Comparison of ENCODE assay signal across 8 cellular contexts in the genomic region with DNA sequence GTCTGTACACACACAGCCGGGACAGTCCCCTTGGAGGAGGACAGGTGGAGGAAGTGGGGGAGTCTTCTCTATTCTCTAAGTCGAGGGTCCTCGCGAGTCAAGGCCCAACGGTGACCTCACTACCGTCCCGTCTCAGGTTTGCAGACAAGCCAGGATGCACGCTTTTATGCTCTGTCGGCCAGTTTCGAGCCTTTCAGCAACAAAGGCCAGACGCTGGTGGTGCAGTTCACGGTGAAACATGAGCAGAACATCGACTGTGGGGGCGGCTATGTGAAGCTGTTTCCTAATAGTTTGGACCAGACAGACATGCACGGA. TPM values are rescaled to one million over a fixed set of nuclear protein-coding genes. Genes with fewer than 3 reads are reported as not detected.
A peak's percentile ranks its signal among the peaks of the same experiment; 100 is the strongest.
DNase-seq lines count a peak whose midpoint lies in the region; ATAC-seq, FAIRE-seq and TF ChIP-seq lines count a peak whose summit lies in the region.

No MANE protein-coding gene starts in this region.

- ATAC-seq in CD4-positive, alpha-beta T cell (ENCODE audit: poor library complexity) = no peak
- ATAC-seq in left lobe of liver = peak; percentile 8
- ATAC-seq in HG02678 (IDR thresholded peaks at IDR 0.05; ENCODE audit: unreplicated experiment) = no peak

- peaks cover 73% of the 10 kb centered on the region for H3K4me1 ChIP-seq in OCI-LY7 (ENCODE audit: insufficient read depth, low read length, poor library complexity, severe bottlenecking)

- H3K4me3 ChIP-seq in OCI-LY7 (ENCODE audit: low read depth, low read length, poor library complexity, severe bottlenecking) (peak overlapping the region; percentile 98), brain microvascular endothelial cell (ENCODE audit: low read depth, low read length) (peak overlapping the region; percentile 99)

- H3K36me3 ChIP-seq in OCI-LY7 (ENCODE audit: insufficient read depth, low read length) = peaks cover 57% of the 10 kb centered on the region
- peaks cover 38% of the 10 kb centered on the region for H3K36me3 ChIP-seq in brain microvascular endothelial cell (replicated peaks)

- H2AFZ ChIP-seq in OCI-LY7 (ENCODE audit: low read length) = no peak overlapping the region

- POLR2A ChIA-PET in CD4-positive, alpha-beta T cell (lab: Charles Lee) = interaction anchor here (1.4 to 3.3 kb wide), 5 partner anchors 14 to 51 kb away, joined by 3 to 24 read pairs (median 11); a partner anchor contains a TSS
- POLR2A ChIA-PET in OCI-LY7 (lab: Charles Lee) = no interaction called here

- peaks cover 43% of the 10 kb centered on the region for H3K79me2 ChIP-seq in OCI-LY7 (ENCODE audit: insufficient read depth, low read depth, low read length)

- intact Hi-C loops in CD4-positive, alpha-beta T cell (cut with DNase I, micrococcal nuclease) = loop anchor here (2.0 to 10.0 kb wide), 4 partner anchors 48 to 204 kb away; a partner anchor contains a TSS
- intact Hi-C loops in OCI-LY7 (cut with micrococcal nuclease; ENCODE audit: unreplicated experiment) = loop anchor here (5.0 kb wide), 1 partner anchor 102 kb away; a partner anchor contains a TSS

- peaks cover 51% of the 10 kb centered on the region for H3K4me1 Mint-ChIP-seq in CD4-positive, alpha-beta T cell (ENCODE audit: low read depth)

- H3K36me3 Mint-ChIP-seq in CD4-positive, alpha-beta T cell (ENCODE audit: low read depth) = peaks cover 63% of the 10 kb centered on the region

- FAIRE-seq in RCC 7860 (lab: Jason Lieb, UNC) = no peak

- peak overlapping the region; percentile 92 for H3K4me2 ChIP-seq in OCI-LY7 (ENCODE audit: low read length)

- DNase-seq in CD4-positive, alpha-beta T cell = peak in 2 of 10 experiments; percentile 11 to 19
- DNase-seq in OCI-LY7 (ENCODE audit: low spot score) = peak; percentile 66
- peak; percentile 57 for DNase-seq in brain microvascular endothelial cell
- DNase-seq in left lobe of liver (ENCODE audit: low spot score) = no peak
- peak; percentile 48 for DNase-seq in stimulated activated naive CD4-positive, alpha-beta T cell treated with Interleukin-2 at 50 U/mL for 16 hours (lab: John Stamatoyannopoulos, UW)
- DNase-seq in RCC 7860 (ENCODE audit: low spot score) = no peak
- DNase-seq in putamen (ENCODE audit: low spot score) = no peak

- no peaks in the 10 kb centered on the region for H3K9me2 ChIP-seq in OCI-LY7 (ENCODE audit: insufficient read depth, low read length)

- peak overlapping the region; percentile 94 for H3K4me3 Mint-ChIP-seq in CD4-positive, alpha-beta T cell

- no peaks in the 10 kb centered on the region for H3K27me3 ChIP-seq in CD4-positive, alpha-beta T cell (ENCODE audit: control insufficient read depth, insufficient read depth, low read length)
- no peaks in the 10 kb centered on the region for H3K27me3 ChIP-seq in brain microvascular endothelial cell (replicated peaks)

- no peaks in the 10 kb centered on the region for H3K9me3 ChIP-seq in CD4-positive, alpha-beta T cell (ENCODE audit: control insufficient read depth, low read length)
- H3K9me3 ChIP-seq in OCI-LY7 (ENCODE audit: low read length) = no peaks in the 10 kb centered on the region

- BruUV-seq in OCI-LY7 (replicated peaks; lab: Mats Ljungman, UMichigan) = no TSS peak

- no peaks in the 10 kb centered on the region for H3K9me3 Mint-ChIP-seq in CD4-positive, alpha-beta T cell

- no peaks in the 10 kb centered on the region for H3K27me3 Mint-ChIP-seq in CD4-positive, alpha-beta T cell

- no peak for TF ChIP-seq CTCF in CD4-positive, alpha-beta T cell (IDR thresholded peaks at IDR 0.05)
- TF ChIP-seq CTCF in OCI-LY7 (conservative IDR thresholded peaks at IDR 0.05; ENCODE audit: low read length) (no peak), brain microvascular endothelial cell (IDR thresholded peaks at IDR 0.05; ENCODE audit: low read depth, low read length, missing control alignments) (no peak)

- in situ Hi-C loops in brain microvascular endothelial cell (cut with HindIII; ENCODE audit: low pct_ligation_motif_present, low sequenced_read_pairs) = no loop called here

- peak overlapping the region; percentile 80 for H3K27ac ChIP-seq in CD4-positive, alpha-beta T cell (ENCODE audit: low read depth, low read length)
- H3K27ac ChIP-seq in OCI-LY7 (ENCODE audit: low read depth, low read length, poor library complexity, severe bottlenecking) = peak overlapping the region; percentile 63
- peak overlapping the region; percentile 89 for H3K27ac ChIP-seq in brain microvascular endothelial cell

- H3K27ac Mint-ChIP-seq in CD4-positive, alpha-beta T cell = peak overlapping the region; percentile 93

- CTCF ChIA-PET in CD4-positive, alpha-beta T cell (lab: Charles Lee) = interaction anchor here (2.6 to 3.3 kb wide), 2 partner anchors 26 to 54 kb away, joined by 9 to 25 read pairs; no protein-coding TSS in a partner anchor
- CTCF ChIA-PET in OCI-LY7 (lab: Charles Lee; ENCODE audit: unreplicated experiment) = no interaction called here

- H4K20me1 ChIP-seq in OCI-LY7 (ENCODE audit: insufficient read depth, low read length) = peaks cover 27% of the 10 kb centered on the region

RNA-seq across cellular contexts. Expression of a gene that starts 0.8 kb away (rescaled TPM):
- total RNA-seq in CD4-positive, alpha-beta T cell = 100 to 1,000 TPM; 558 to 559 TPM
- 1,039 and 1,069 TPM in 2 replicates for total RNA-seq in OCI-LY7 (2014; rRNA removed; shearing (Covaris generic))
- total RNA-seq in OCI-LY7 (2022) = 398 and 581 TPM in 2 replicates
- 1,041 TPM for total RNA-seq in left lobe of liver

RNA-seq across cellular contexts. Expression of a gene that starts 5.7 kb away (rescaled TPM):
- total RNA-seq in CD4-positive, alpha-beta T cell = 10 to 100 TPM; 17.2 TPM
- total RNA-seq in OCI-LY7 (2014; rRNA removed; shearing (Covaris generic)) = 96.1 and 135 TPM in 2 replicates
- 90.7 and 117 TPM in 2 replicates for total RNA-seq in OCI-LY7 (2022)
- 34.2 TPM for total RNA-seq in left lobe of liver

RNA-seq across cellular contexts. Expression of a gene that starts 6.4 kb away (rescaled TPM):
- total RNA-seq in CD4-positive, alpha-beta T cell = 10 to 100 TPM; 90.0 to 92.7 TPM
- 237 and 243 TPM in 2 replicates for total RNA-seq in OCI-LY7 (2014; rRNA removed; shearing (Covaris generic))
- total RNA-seq in OCI-LY7 (2022) (171 and 183 TPM in 2 replicates), left lobe of liver (42.6 TPM)

RNA-seq across cellular contexts. Expression of a gene that starts 17.8 kb away (rescaled TPM):
- total RNA-seq in CD4-positive, alpha-beta T cell = 10 to 100 TPM; 12.1 to 12.8 TPM
- total RNA-seq in OCI-LY7 (2014; rRNA removed; shearing (Covaris generic)) = 29.5 and 43.0 TPM in 2 replicates
- total RNA-seq in OCI-LY7 (2022) (24.7 and 32.4 TPM in 2 replicates), left lobe of liver (12.0 TPM)

RNA-seq across cellular contexts. Expression of a gene that starts 20.2 kb away (rescaled TPM):
- total RNA-seq in CD4-positive, alpha-beta T cell = 1 to 10 TPM; 2.1 to 3.5 TPM
- total RNA-seq in OCI-LY7 (2014; rRNA removed; shearing (Covaris generic)) = 6.8 and 8.7 TPM in 2 replicates
- 13.8 and 14.5 TPM in 2 replicates for total RNA-seq in OCI-LY7 (2022)
- not detected for total RNA-seq in left lobe of liver

Comparison
In these comparisons a context has a peak if more than half of its experiments do, and no peak if none do; other contexts are left out.
1. DNase-seq: peak in OCI-LY7 (single experiment), brain microvascular endothelial cell (single experiment) and stimulated activated naive CD4-positive, alpha-beta T cell treated with Interleukin-2 at 50 U/mL for 16 hours (single experiment); none in left lobe of liver (single experiment), RCC 7860 (single experiment) and putamen (single experiment).
2. Peak in every context shown above with its lines, with median percentiles within 50 percentile points of each other: H3K27ac ChIP-seq.